14 cellular contexts compared by ENCODE assay signal in genomic region chr16:67489401-67490083, GRCh38. TPM values are rescaled to one million over a fixed set of nuclear protein-coding genes. Genes with fewer than 3 reads are reported as not detected.
A peak's percentile ranks its signal among the peaks of the same experiment; 100 is the strongest.
DNase-seq lines count a peak whose midpoint lies in the region; ATAC-seq and TF ChIP-seq lines count a peak whose summit lies in the region.
"Had no signal": no experiment of that assay in that cellular context is flagged by ENCODE, and none has a peak within 500 bp of the region (broad histone marks: within the 10 kb centered on the region; RNA-seq: fewer than 3 reads in every experiment).

No MANE protein-coding gene starts in this region.

- TF ChIP-seq CTCF in CD14-positive monocyte (IDR thresholded peaks at IDR 0.05) (no peak), endodermal cell (conservative IDR thresholded peaks at IDR 0.05) (no peak)

- H3K27me3 ChIP-seq in HUES48 (ENCODE audit: control insufficient read depth, insufficient read depth, low read length), result peaks cover 75% of the 10 kb centered on the region
- peaks cover 5% of the 10 kb centered on the region for H3K27me3 ChIP-seq in endodermal cell (ENCODE audit: control insufficient read depth, insufficient read depth, low read length, poor library complexity, severe bottlenecking)
- H3K27me3 ChIP-seq in neuron (ENCODE audit: insufficient read depth, low read length), result no peaks in the 10 kb centered on the region

- H3K4me1 ChIP-seq in HUES48 (ENCODE audit: control insufficient read depth, insufficient read depth, low read length) (peaks cover 9% of the 10 kb centered on the region), endodermal cell (ENCODE audit: control insufficient read depth, insufficient read depth, low read length) (peaks cover 7% of the 10 kb centered on the region), neuron (ENCODE audit: insufficient read depth, low read length) (peaks cover 11% of the 10 kb centered on the region)

- H3K36me3 ChIP-seq in HUES48 (ENCODE audit: control insufficient read depth, insufficient read depth, low read length) (no peaks in the 10 kb centered on the region), endodermal cell (ENCODE audit: control insufficient read depth, insufficient read depth, low read length) (no peaks in the 10 kb centered on the region), neuron (ENCODE audit: insufficient read depth, low read length) (peaks cover 5% of the 10 kb centered on the region)

- H3K27ac Mint-ChIP-seq in CD14-positive monocyte (peak overlapping the region; percentile 98 to 100 (median 99)), endodermal cell (peak overlapping the region; percentile 22)
- peak overlapping the region in 1 of 2 donors; percentile 23 for H3K27ac Mint-ChIP-seq in stimulated activated naive CD8-positive, alpha-beta T cell treated with anti-CD3 and anti-CD28 coated beads, Interleukin-15, amount 100 ng/mL, for 72 hours

- H3K4me1 Mint-ChIP-seq in CD14-positive monocyte, result peaks cover 91% of the 10 kb centered on the region
- peaks cover 11% of the 10 kb centered on the region for H3K4me1 Mint-ChIP-seq in endodermal cell
- H3K4me1 Mint-ChIP-seq in stimulated activated naive CD8-positive, alpha-beta T cell treated with anti-CD3 and anti-CD28 coated beads, Interleukin-15, amount 100 ng/mL, for 72 hours, result peaks cover 12% of the 10 kb centered on the region

- H3K9me3 ChIP-seq in HUES48 (ENCODE audit: control insufficient read depth, insufficient read depth, low read length) (no peaks in the 10 kb centered on the region; the same call in 1 of the 2 replicates), endodermal cell (ENCODE audit: control insufficient read depth, low read length) (peaks cover 10% of the 10 kb centered on the region), neuron (ENCODE audit: low read length) (peaks cover 2% of the 10 kb centered on the region)

- peaks cover 14 to 21% of the 10 kb centered on the region in 2 donors for H3K36me3 Mint-ChIP-seq in CD14-positive monocyte
- H3K36me3 Mint-ChIP-seq in endodermal cell (ENCODE audit: low read depth), result peaks cover 4% of the 10 kb centered on the region

- peak overlapping the region; percentile 48 to 75 for H3K4me3 Mint-ChIP-seq in CD14-positive monocyte
- H3K4me3 Mint-ChIP-seq in endodermal cell, result no peak overlapping the region
- no peak overlapping the region for H3K4me3 Mint-ChIP-seq in stimulated activated naive CD8-positive, alpha-beta T cell treated with anti-CD3 and anti-CD28 coated beads, Interleukin-15, amount 100 ng/mL, for 72 hours
- H3K4me3 Mint-ChIP-seq: T-helper 1 cell treated with Interleukin-12 subunit alpha and Interleukin-12 subunit beta and Interleukin-4 antibody, amounts not matched to agents 30 μg/mL and 1 μg/mL, for 36 hours had no signal

- peak overlapping the region; percentile 66 for H2AFZ ChIP-seq in neuron (ENCODE audit: low read depth, low read length)

- H3K9me3 Mint-ChIP-seq in CD14-positive monocyte (no peaks in the 10 kb centered on the region), endodermal cell (peaks cover 6% of the 10 kb centered on the region)
- no peaks in the 10 kb centered on the region for H3K9me3 Mint-ChIP-seq in stimulated activated naive CD8-positive, alpha-beta T cell treated with anti-CD3 and anti-CD28 coated beads, Interleukin-15, amount 100 ng/mL, for 72 hours
- H3K9me3 Mint-ChIP-seq: T-helper 1 cell treated with Interleukin-12 subunit alpha and Interleukin-12 subunit beta and Interleukin-4 antibody, amounts not matched to agents 30 μg/mL and 1 μg/mL, for 36 hours had no signal

- H3K9ac ChIP-seq in HUES48 (ENCODE audit: low read depth, low read length) (no peak overlapping the region), endodermal cell (ENCODE audit: extremely low read depth, low read length, poor library complexity, severe bottlenecking) (peak overlapping the region; percentile 40)

- H3K4me3 ChIP-seq in HUES48 (ENCODE audit: low read depth, low read length) (0 out of 2 replicates have a peak overlapping the region, but pooled peaks have one; percentile 3), endodermal cell (ENCODE audit: low read length) (no peak overlapping the region), neuron (ENCODE audit: low read length) (no peak overlapping the region)

- intact Hi-C loops in CD14-positive monocyte (cut with micrococcal nuclease), result loop anchor here in 1 of 2 donors (2.0 to 10.0 kb wide), 3 partner anchors 25 to 175 kb away; partner anchors contain the start of genes ACD, C16orf86, CTCF and ENKD1

- ATAC-seq in HG03378 (IDR thresholded peaks at IDR 0.05; ENCODE audit: unreplicated experiment), result no peak
- no peak for ATAC-seq in stimulated activated naive CD8-positive, alpha-beta T cell treated with anti-CD3 and anti-CD28 coated beads, Interleukin-15, amount 100 ng/mL, for 72 hours
- ATAC-seq in HG02970 (IDR thresholded peaks at IDR 0.05; ENCODE audit: low FRiP score, unreplicated experiment), result no peak

- H3K27me3 Mint-ChIP-seq in CD14-positive monocyte (ENCODE audit: low read depth in 3 of 3) (peaks cover 0 to 7% (median 0%) of the 10 kb centered on the region in 3 donors), endodermal cell (ENCODE audit: insufficient read depth) (peaks cover 70% of the 10 kb centered on the region)
- H3K27me3 Mint-ChIP-seq in stimulated activated naive CD8-positive, alpha-beta T cell treated with anti-CD3 and anti-CD28 coated beads, Interleukin-15, amount 100 ng/mL, for 72 hours, result no peaks in the 10 kb centered on the region

- H3K27ac ChIP-seq in HUES48 (ENCODE audit: low read depth, low read length), result peak overlapping the region; percentile 65
- H3K27ac ChIP-seq in endodermal cell (ENCODE audit: low read depth, low read length), result peak overlapping the region; percentile 65
- H3K27ac ChIP-seq: C4-2B had no signal

- DNase-seq in CD14-positive monocyte (ENCODE audit: low spot score), result no peak
- DNase-seq in endodermal cell, result peak; percentile 56
- DNase-seq in stimulated activated naive CD8-positive, alpha-beta T cell treated with anti-CD3 and anti-CD28 coated beads, Interleukin-15, amount 100 ng/mL, for 72 hours, result no peak
- no peak for DNase-seq in NCI-H1105 (lab: John Stamatoyannopoulos, UW)
- DNase-seq: NCI-H748 treated with DMSO at 0.1 percent for 48 hours, nucleus accumbens had no signal

- 92 to 94% methylated on average over 4 of the region's 4 CpGs for WGBS in endodermal cell (ENCODE audit: insufficient coverage in 1 of 2, insufficient read length in 1 of 2), 2 experiments

RNA-seq across cellular contexts. Expression of gene AGRP, which starts 6.2 kb away (rescaled TPM):
- polyA plus RNA-seq in CD14-positive monocyte, result under 1 TPM; 0.32 to 0.54 TPM
- not detected for total RNA-seq in endodermal cell
- polyA plus RNA-seq in endodermal cell (2013, experiment 1 of 2), result not detected
- polyA plus RNA-seq in endodermal cell (2013, experiment 2 of 2), result not detected
- total RNA-seq: dermis microvascular lymphatic vessel endothelial cell, M059J had no signal

RNA-seq across cellular contexts. Expression of gene ATP6V0D1, which starts 8.6 kb away (rescaled TPM):
- polyA plus RNA-seq in CD14-positive monocyte, result 100 to 1,000 TPM; 631 to 687 TPM
- total RNA-seq in endodermal cell, result 10 to 100 TPM; 56.0 to 58.3 TPM
- polyA plus RNA-seq in endodermal cell (2013, experiment 1 of 2), result 55.7 TPM
- polyA plus RNA-seq in endodermal cell (2013, experiment 2 of 2), result 51.4 TPM

RNA-seq across cellular contexts. Expression of gene RIPOR1, which starts 39.1 kb away (rescaled TPM):
- 10 to 100 TPM in 1 of 2 donors, 1 to 10 TPM in 1; 8.6 to 17.5 TPM for polyA plus RNA-seq in CD14-positive monocyte
- 10 to 100 TPM; 39.9 to 54.1 TPM for total RNA-seq in endodermal cell
- polyA plus RNA-seq in endodermal cell (2013, experiment 1 of 2), result 29.8 TPM
- polyA plus RNA-seq in endodermal cell (2013, experiment 2 of 2), result 29.6 TPM

RNA-seq across cellular contexts. Expression of gene HSD11B2, which starts 58.6 kb away (rescaled TPM):
- not detected for polyA plus RNA-seq in CD14-positive monocyte
- total RNA-seq in endodermal cell, result 10 to 100 TPM; 10.4 to 14.7 TPM
- polyA plus RNA-seq in endodermal cell (2013, experiment 1 of 2), result 11.9 TPM
- polyA plus RNA-seq in endodermal cell (2013, experiment 2 of 2), result 8.4 TPM
- total RNA-seq: dermis microvascular lymphatic vessel endothelial cell had no signal

Comparison
In these comparisons a context has a peak if more than half of its experiments do, and no peak if none do; other contexts are left out.
1. H3K4me3 Mint-ChIP-seq: peak in CD14-positive monocyte (2 of 2); none in endodermal cell (single experiment) and stimulated activated naive CD8-positive, alpha-beta T cell treated with anti-CD3 and anti-CD28 coated beads, Interleukin-15, amount 100 ng/mL, for 72 hours (0 of 2).